13 cellular contexts compared by ENCODE assay signal in the genomic region with DNA sequence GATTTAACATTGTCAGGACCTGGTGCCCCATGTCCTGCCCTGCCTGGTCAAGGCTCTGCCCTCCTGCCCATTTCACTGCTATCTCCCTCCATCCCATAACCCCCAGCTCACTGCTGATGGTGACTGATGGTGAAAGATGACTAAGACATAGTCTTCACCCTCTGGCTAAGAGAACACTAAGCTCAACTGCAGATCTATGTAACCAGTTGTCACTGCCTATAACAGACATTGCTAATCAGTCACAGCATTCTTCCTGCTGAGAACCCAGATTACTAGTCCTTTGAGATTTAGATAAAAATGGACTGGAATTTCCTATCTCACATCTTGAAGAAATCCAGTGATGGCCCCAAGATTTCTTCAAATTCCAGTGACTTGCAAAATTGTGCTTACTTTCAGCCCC.
"Had no signal": no experiment of that assay in that cellular context is flagged by ENCODE, and none has a peak within 500 bp of the region (broad histone marks: within the 10 kb centered on the region; RNA-seq: fewer than 3 reads in every experiment).

No MANE protein-coding gene starts in this region.

- H3K27ac Mint-ChIP-seq: activated CD4-positive, alpha-beta memory T cell treated with anti-CD3 and anti-CD28 coated beads for 36 hours; activated naive CD4-positive, alpha-beta T cell treated with anti-CD3 and anti-CD28 coated beads for 36 hours; mesothelial cell of epicardium; T-helper 2 cell treated with Interferon-gamma antibody and Interleukin-4, amounts not matched to agents 5 μg/mL and 100 μg/mL, for 36 hours had no signal

- H3K36me3 Mint-ChIP-seq: activated CD4-positive, alpha-beta memory T cell treated with anti-CD3 and anti-CD28 coated beads for 36 hours; mesothelial cell of epicardium had no signal

- DNase-seq: activated CD4-positive, alpha-beta memory T cell treated with anti-CD3 and anti-CD28 coated beads for 36 hours; activated naive CD4-positive, alpha-beta T cell treated with anti-CD3 and anti-CD28 coated beads for 36 hours; caudate nucleus; colonic mucosa; left ventricle myocardium superior; pancreas; retina; stimulated activated CD4-positive, alpha-beta T cell treated with anti-CD3 and anti-CD28 coated beads, Interleukin-4, amount 100 ng/mL, for 4 hours; thyroid gland; uterus had no signal

- H3K9me3 Mint-ChIP-seq: activated CD4-positive, alpha-beta memory T cell treated with anti-CD3 and anti-CD28 coated beads for 36 hours; activated naive CD4-positive, alpha-beta T cell treated with anti-CD3 and anti-CD28 coated beads for 36 hours; mesothelial cell of epicardium; T-helper 2 cell treated with Interferon-gamma antibody and Interleukin-4, amounts not matched to agents 5 μg/mL and 100 μg/mL, for 36 hours had no signal

- ATAC-seq: left ventricle myocardium superior, pancreas had no signal

- H3K4me3 Mint-ChIP-seq: activated CD4-positive, alpha-beta memory T cell treated with anti-CD3 and anti-CD28 coated beads for 36 hours; activated naive CD4-positive, alpha-beta T cell treated with anti-CD3 and anti-CD28 coated beads for 36 hours; mesothelial cell of epicardium; neural crest cell; T-helper 2 cell treated with Interferon-gamma antibody and Interleukin-4, amounts not matched to agents 5 μg/mL and 100 μg/mL, for 36 hours had no signal
